ENCODE assay signal across 1 cellular context in the genomic region with DNA sequence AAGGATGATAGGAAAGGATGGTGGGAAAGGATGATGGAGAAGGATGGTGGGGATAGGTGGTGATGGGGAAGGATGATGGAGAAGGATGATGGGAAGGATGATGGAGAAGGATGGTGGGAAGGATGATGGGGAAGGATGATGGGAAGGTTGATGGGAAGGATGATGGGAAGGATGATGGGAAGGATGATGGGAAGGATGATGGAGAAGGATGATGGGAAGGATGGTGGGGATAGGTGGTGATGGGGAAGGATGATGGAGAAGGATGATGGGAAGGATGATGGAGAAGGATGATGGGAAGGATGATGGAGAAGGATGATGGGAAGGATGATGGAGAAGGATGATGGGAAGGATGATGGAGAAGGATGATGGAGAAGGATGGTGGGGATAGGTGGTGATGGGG.
TF ChIP-seq lines count a peak whose summit lies in the region.

No MANE protein-coding gene starts in this region.

TF ChIP-seq in HEK293, 187 proteins besides CTCF, POLR2A, EP300 and RAD21:
- TF ChIP-seq, protein P1, sequence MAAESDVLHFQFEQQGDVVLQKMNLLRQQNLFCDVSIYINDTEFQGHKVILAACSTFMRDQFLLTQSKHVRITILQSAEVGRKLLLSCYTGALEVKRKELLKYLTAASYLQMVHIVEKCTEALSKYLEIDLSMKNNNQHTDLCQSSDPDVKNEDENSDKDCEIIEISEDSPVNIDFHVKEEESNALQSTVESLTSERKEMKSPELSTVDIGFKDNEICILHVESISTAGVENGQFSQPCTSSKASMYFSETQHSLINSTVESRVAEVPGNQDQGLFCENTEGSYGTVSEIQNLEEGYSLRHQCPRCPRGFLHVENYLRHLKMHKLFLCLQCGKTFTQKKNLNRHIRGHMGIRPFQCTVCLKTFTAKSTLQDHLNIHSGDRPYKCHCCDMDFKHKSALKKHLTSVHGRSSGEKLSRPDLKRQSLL (tag by site-specific recombination; IDR thresholded peaks at IDR 0.05): peak; percentile 99
- peak; percentile 73 for TF ChIP-seq ZNF76 (tag by site-specific recombination; IDR thresholded peaks at IDR 0.05; ENCODE audit: borderline replicate concordance, low read depth)
